ENCODE assay signal across 20 cellular contexts in the genomic region with DNA sequence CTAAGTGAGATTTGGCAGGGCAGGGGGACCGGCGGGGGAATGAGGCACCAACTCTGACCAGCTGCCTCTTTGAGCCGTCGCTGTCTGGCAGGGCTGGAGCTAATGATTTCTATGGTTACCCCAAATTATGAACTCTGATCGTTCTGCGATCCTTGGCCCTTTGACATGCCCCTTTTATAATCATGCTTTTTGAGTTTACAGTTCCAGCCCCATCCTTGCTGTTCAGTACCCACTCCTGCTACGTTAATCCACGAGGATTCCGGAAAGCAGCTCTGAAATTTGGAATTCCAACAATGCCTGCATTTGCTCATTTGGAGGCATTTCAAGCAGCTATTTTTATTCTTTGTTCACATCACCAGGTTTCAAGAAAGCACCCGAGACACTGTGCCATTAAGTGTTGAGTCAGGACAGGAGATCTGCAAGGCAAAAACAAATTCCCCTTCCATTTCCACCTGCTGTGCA. TPM values are rescaled to one million over a fixed set of nuclear protein-coding genes. Genes with fewer than 3 reads are reported as not detected.
A peak's percentile ranks its signal among the peaks of the same experiment; 100 is the strongest.
DNase-seq lines count a peak whose midpoint lies in the region; ATAC-seq and TF ChIP-seq lines count a peak whose summit lies in the region.
"Had no signal": no experiment of that assay in that cellular context is flagged by ENCODE, and none has a peak within 500 bp of the region (broad histone marks: within the 10 kb centered on the region; RNA-seq: fewer than 3 reads in every experiment).

No MANE protein-coding gene starts in this region.

- no peak overlapping the region for H3K4me3 ChIP-seq in AG04449 (ENCODE audit: low read depth, low read length)
- H3K4me3 ChIP-seq: GM12878, lung had no signal

- CTCF ChIA-PET in AG04449 (lab: Yijun Ruan, JAX), result interaction anchor here (0.7 to 14.9 kb wide), 22 partner anchors 7 to 504 kb away, joined by 3 to 332 read pairs (median 5); a partner anchor contains a TSS

- ATAC-seq in HG02623 (IDR thresholded peaks at IDR 0.05; ENCODE audit: unreplicated experiment) (no peak), GM18858 (IDR thresholded peaks at IDR 0.05; ENCODE audit: unreplicated experiment) (no peak), HG02642 (IDR thresholded peaks at IDR 0.05; ENCODE audit: poor library complexity, unreplicated experiment) (no peak), HG03460 (IDR thresholded peaks at IDR 0.05; ENCODE audit: unreplicated experiment) (no peak)
- ATAC-seq: GM12878, Panc1 had no signal

- no peak for TF ChIP-seq CTCF in AG04449 (IDR thresholded peaks at IDR 0.05; ENCODE audit: insufficient read depth, low read length, missing control alignments)

- POLR2A ChIA-PET in AG04449 (lab: Yijun Ruan, JAX), result interaction anchor here (0.6 to 1.3 kb wide), 4 partner anchors 16 to 397 kb away, joined by 3 to 4 read pairs (median 3); no protein-coding TSS in a partner anchor

- DNase-seq in AG04449 (ENCODE audit: low read depth, low spot score), result peak; percentile 47
- DNase-seq in LHCN-M2 (ENCODE audit: low read depth), result peak; percentile 18
- DNase-seq in dedifferentiated amniotic fluid mesenchymal stem cell (ENCODE audit: extremely low spot score), result peak; percentile 30
- DNase-seq in myocyte (ENCODE audit: low read depth), result peak; percentile 43
- DNase-seq: activated CD4-positive, alpha-beta T cell treated with anti-CD3 and anti-CD28 coated beads, Interleukin-2, amount 50 U/mL, for 4 hours; activated naive CD8-positive, alpha-beta T cell treated with anti-CD3 and anti-CD28 coated beads for 36 hours; activated T-cell treated with anti-CD3 and anti-CD28 coated beads, Interleukin-2, amount 50 U/mL, for 24 hours; cerebellar nuclear complex; glutamatergic neuron; NCI-H187 treated with DMSO at 0.1 percent for 48 hours; NCI-H524 treated with DMSO at 0.1 percent for 48 hours; retina; stimulated activated CD4-positive, alpha-beta T cell treated with anti-CD3 and anti-CD28 coated beads, Interleukin-2, amount 100 ng/mL, for 24 hours had no signal

RNA-seq across cellular contexts. Expression of a gene that starts 54.7 kb away (rescaled TPM):
- total RNA-seq in LHCN-M2 (2014; rRNA removed) (23.7 and 27.2 TPM in 2 replicates), myocyte (13.7 and 14.3 TPM in 2 replicates)
- 9.0 TPM for polyA plus RNA-seq in LHCN-M2 (2012)
- polyA plus RNA-seq in myocyte (2012), result 5.1 TPM
